Comparison of ENCODE assay signal across 8 cellular contexts in genomic region chr12:48349471-48349870, GRCh38. TPM values are rescaled to one million over a fixed set of nuclear protein-coding genes. Genes with fewer than 3 reads are reported as not detected.
A peak's percentile ranks its signal among the peaks of the same experiment; 100 is the strongest.
DNase-seq lines count a peak whose midpoint lies in the region; ATAC-seq, FAIRE-seq and TF ChIP-seq lines count a peak whose summit lies in the region.

No MANE protein-coding gene starts in this region.

- H4K20me1 ChIP-seq in PC-9 (ENCODE audit: insufficient read depth) (no peaks in the 10 kb centered on the region), endothelial cell of umbilical vein (replicated peaks; ENCODE audit: control insufficient read depth, extremely low read depth, insufficient read depth, low read length) (no peaks in the 10 kb centered on the region)

- peaks cover 7% of the 10 kb centered on the region for H3K4me1 ChIP-seq in PC-9 (replicated peaks; ENCODE audit: insufficient read depth)
- H3K4me1 ChIP-seq in endothelial cell of umbilical vein (ENCODE audit: control insufficient read depth, extremely low read depth, insufficient read depth, low read length) = peaks cover 5% of the 10 kb centered on the region
- peaks cover 16% of the 10 kb centered on the region for H3K4me1 ChIP-seq in neuron (ENCODE audit: insufficient read depth, low read length)

- no peak for FAIRE-seq in endothelial cell of umbilical vein (lab: Jason Lieb, UNC)

- H3K4me2 ChIP-seq in PC-9 (peak overlapping the region; percentile 82), endothelial cell of umbilical vein (ENCODE audit: insufficient read depth, low read length) (no peak overlapping the region)

- CTCF ChIA-PET in PC-9 (lab: Charles Lee) = no interaction called here
- CTCF ChIA-PET in endothelial cell of umbilical vein (lab: Charles Lee) = no interaction called here

- DNase-seq in AG20443 (ENCODE audit: low spot score) (peak; percentile 19), PC-9 (no peak), endothelial cell of umbilical vein (ENCODE audit: low read depth, low spot score) (peak; percentile 19), NAMALWA (ENCODE audit: low spot score) (no peak), NCI-H510A treated with DMSO at 0.1 percent for 48 hours (lab: John Stamatoyannopoulos, UW) (no peak)

- H3K4me3 ChIP-seq in PC-9 (no peak overlapping the region), endothelial cell of umbilical vein (replicated peaks in 1 of 3; ENCODE audit: insufficient read depth in 1 of 3, low read depth in 1 of 3, low read length in 3 of 3) (no peak overlapping the region), neuron (ENCODE audit: low read length) (peak overlapping the region; percentile 85)

- POLR2A ChIA-PET in PC-9 (lab: Charles Lee; ENCODE audit: unreplicated experiment) = no interaction called here
- POLR2A ChIA-PET in endothelial cell of umbilical vein (lab: Charles Lee) = no interaction called here

- H3K27me3 ChIP-seq in PC-9 (ENCODE audit: insufficient read depth, low read depth) (no peaks in the 10 kb centered on the region), endothelial cell of umbilical vein (ENCODE audit: control insufficient read depth in 2 of 2, insufficient read depth in 2 of 2, low read length in 2 of 2) (no peaks in the 10 kb centered on the region), neuron (ENCODE audit: insufficient read depth, low read length) (no peaks in the 10 kb centered on the region)

- H2AFZ ChIP-seq in PC-9 = no peak overlapping the region
- H2AFZ ChIP-seq in endothelial cell of umbilical vein (ENCODE audit: low read depth, low read length) = no peak overlapping the region
- H2AFZ ChIP-seq in neuron (ENCODE audit: low read depth, low read length) = no peak overlapping the region

- H3K27ac ChIP-seq in PC-9 (no peak overlapping the region), endothelial cell of umbilical vein (ENCODE audit: insufficient read depth, low read depth, low read length) (no peak overlapping the region)

- H3K36me3 ChIP-seq in PC-9 (ENCODE audit: low read depth) (no peaks in the 10 kb centered on the region), endothelial cell of umbilical vein (ENCODE audit: control insufficient read depth in 2 of 2, extremely low read depth in 1 of 2, insufficient read depth in 2 of 2, low read length in 2 of 2) (no peaks in the 10 kb centered on the region), neuron (ENCODE audit: insufficient read depth, low read length) (peaks cover 39% of the 10 kb centered on the region)

- H3K79me2 ChIP-seq in PC-9 (ENCODE audit: low read depth) (no peaks in the 10 kb centered on the region), endothelial cell of umbilical vein (ENCODE audit: control insufficient read depth, insufficient read depth, low read length) (no peaks in the 10 kb centered on the region)

- ATAC-seq in GM21381 (IDR thresholded peaks at IDR 0.05; ENCODE audit: unreplicated experiment) (no peak), GM19328 (IDR thresholded peaks at IDR 0.05; ENCODE audit: unreplicated experiment) (no peak)

- dilution Hi-C loops in endothelial cell of umbilical vein (cut with MboI; ENCODE audit: extremely low pct_ligation_motif_present, low sequenced_read_pairs) = no loop called here

- H3K9ac ChIP-seq in endothelial cell of umbilical vein (replicated peaks; ENCODE audit: extremely low read depth, insufficient read depth, low read length) = no peak overlapping the region

- no peaks in the 10 kb centered on the region for H3K9me1 ChIP-seq in endothelial cell of umbilical vein (replicated peaks; ENCODE audit: control insufficient read depth, extremely low read depth, insufficient read depth, low read length)

- H3K9me3 ChIP-seq in PC-9 (ENCODE audit: insufficient read depth, low read depth) = no peaks in the 10 kb centered on the region
- no peaks in the 10 kb centered on the region for H3K9me3 ChIP-seq in endothelial cell of umbilical vein (replicated peaks; ENCODE audit: control insufficient read depth, insufficient read depth, low read length)
- peaks cover 3% of the 10 kb centered on the region for H3K9me3 ChIP-seq in neuron (ENCODE audit: low read length)

- TF ChIP-seq CTCF in PC-9 (conservative IDR thresholded peaks at IDR 0.05) (no peak), endothelial cell of umbilical vein (IDR thresholded peaks at IDR 0.05; ENCODE audit: extremely low read depth in 1 of 2, insufficient read depth in 1 of 2, low read depth in 1 of 2, low read length in 2 of 2) (no peak)

- no peak for TF ChIP-seq POLR2A in endothelial cell of umbilical vein (IDR thresholded peaks at IDR 0.05; ENCODE audit: low read depth, low read length)

- H3K9me2 ChIP-seq in PC-9 (ENCODE audit: insufficient read depth) = no peaks in the 10 kb centered on the region

- BruUV-seq in PC-9 (replicated peaks; lab: Mats Ljungman, UMichigan) = TSS peak; percentile 55
- no TSS peak for BruUV-seq in endothelial cell of umbilical vein (replicated peaks; lab: Mats Ljungman, UMichigan)

- intact Hi-C loops in PC-9 (cut with micrococcal nuclease; ENCODE audit: unreplicated experiment) = no loop called here
- intact Hi-C loops in endothelial cell of umbilical vein (cut with micrococcal nuclease) = loop anchor here (10.0 kb wide), 1 partner anchor 155 kb away; no protein-coding TSS in a partner anchor

- H3F3A ChIP-seq in PC-9 (ENCODE audit: insufficient read depth, low read depth) = peaks cover 19% of the 10 kb centered on the region; the same call in 1 of the 2 replicates

TF ChIP-seq in endothelial cell of umbilical vein, 7 proteins besides CTCF, POLR2A, EP300 and RAD21:
- TF ChIP-seq MYC (IDR thresholded peaks at IDR 0.05; ENCODE audit: low read depth, low read length) = no peak
- TF ChIP-seq JUN (IDR thresholded peaks at IDR 0.05; ENCODE audit: borderline replicate concordance, insufficient read depth, insufficient read length, low read depth) = no peak
- no peak for TF ChIP-seq FOS (IDR thresholded peaks at IDR 0.05; ENCODE audit: borderline replicate concordance, insufficient read depth, low read length)
- TF ChIP-seq MAX (IDR thresholded peaks at IDR 0.05; ENCODE audit: insufficient read depth, insufficient read length) = no peak
- TF ChIP-seq EZH2 (IDR thresholded peaks at IDR 0.05; ENCODE audit: borderline replicate concordance, low read depth, low read length, severe bottlenecking) = no peak
- TF ChIP-seq GATA2 (IDR thresholded peaks at IDR 0.05; ENCODE audit: insufficient read depth, insufficient read length, low read depth, low read length) = no peak
- no peak for TF ChIP-seq POLR2AphosphoS5 (IDR thresholded peaks at IDR 0.05; ENCODE audit: insufficient read depth, low read depth, low read length)

RNA-seq across cellular contexts. Expression of gene ZNF641, which starts 1.2 kb away (rescaled TPM):
- total RNA-seq in PC-9 (2021) (1.4 and 2.5 TPM in 2 replicates), endothelial cell of umbilical vein (5.0 and 6.7 TPM in 2 replicates)
- 2.8 and 3.5 TPM in 2 replicates for polyA plus RNA-seq in endothelial cell of umbilical vein
- polyA plus RNA-seq in endothelial cell of umbilical vein (2011; cell fraction: cytosol; rRNA removed) = 2.8 and 3.2 TPM in 2 replicates
- polyA plus RNA-seq in endothelial cell of umbilical vein (2011; cell fraction: nucleus; rRNA removed) = 13.6 and 15.1 TPM in 2 replicates
- polyA plus RNA-seq in endothelial cell of umbilical vein (2012) = 1.2 and 1.7 TPM in 2 replicates
- 6.1 and 10.0 TPM in 2 replicates for polyA minus RNA-seq in endothelial cell of umbilical vein
- 21.4 TPM for polyA minus RNA-seq in endothelial cell of umbilical vein (2011; cell fraction: cytosol; rRNA and poly(A)+ RNA removed)
- 5.7 and 7.7 TPM in 2 replicates for polyA minus RNA-seq in endothelial cell of umbilical vein (2011; cell fraction: nucleus; rRNA and poly(A)+ RNA removed)

Comparison
In these comparisons a context has a peak if more than half of its experiments do, and no peak if none do; other contexts are left out.
1. DNase-seq: peak in AG20443 (single experiment) and endothelial cell of umbilical vein (single experiment); none in PC-9 (0 of 2), NAMALWA (single experiment) and NCI-H510A treated with DMSO at 0.1 percent for 48 hours (single experiment).